Comparison of ENCODE assay signal across 9 cellular contexts in genomic region chr7:34748244-34749039, GRCh38.
DNase-seq lines count a peak whose midpoint lies in the region; ATAC-seq, FAIRE-seq and TF ChIP-seq lines count a peak whose summit lies in the region.
"Had no signal": no experiment of that assay in that cellular context is flagged by ENCODE, and none has a peak within 500 bp of the region (broad histone marks: within the 10 kb centered on the region; RNA-seq: fewer than 3 reads in every experiment).

No MANE protein-coding gene starts in this region.

- H3K27ac ChIP-seq in right cardiac atrium (ENCODE audit: low read length), result peak overlapping the region; percentile 75

- intact Hi-C loops in right cardiac atrium (cut with DNase I), result no loop called here

- H3K27me3 ChIP-seq in right cardiac atrium (ENCODE audit: control insufficient read depth, insufficient read depth), result no peaks in the 10 kb centered on the region

- DNase-seq in AG08395 (ENCODE audit: low spot score) (peak; percentile 83), SK-MEL-5 (ENCODE audit: low read depth, low spot score) (peak; percentile 30), right cardiac atrium (peak; percentile 53 to 83 (median 82)), urothelium cell line (ENCODE audit: low spot score) (peak; percentile 90), GM20000 (ENCODE audit: low spot score) (no peak), NOMO-1 (lab: John Stamatoyannopoulos, UW; ENCODE audit: unreplicated experiment in 2 of 2) (no peak)
- DNase-seq: activated B cell treated with CpG ODN at 0.5 μM for 24 hours had no signal

- no peak overlapping the region for H3K4me3 ChIP-seq in right cardiac atrium (ENCODE audit: low read length)

- in situ Hi-C loops in SK-MEL-5 (cut with HindIII; ENCODE audit: low pct_unique_long_range_greater_than_20kb, low sequenced_read_pairs), result no loop called here

- WGBS in right cardiac atrium, result 44% methylated on average over 7 of the region's 7 CpGs

- ATAC-seq in HG03432 (IDR thresholded peaks at IDR 0.05; ENCODE audit: unreplicated experiment), result peak; percentile 28
- ATAC-seq in right cardiac atrium, result peak; percentile 92 to 94
- no peak for ATAC-seq in GM21515 (IDR thresholded peaks at IDR 0.05; ENCODE audit: unreplicated experiment)

- FAIRE-seq in urothelium cell line (lab: Jason Lieb, UNC), result peak; percentile 96

- TF ChIP-seq CTCF in GM20000 (IDR thresholded peaks at IDR 0.05; ENCODE audit: extremely low read depth, missing control alignments), result no peak

- no peaks in the 10 kb centered on the region for H3K9me3 ChIP-seq in right cardiac atrium (ENCODE audit: control insufficient read depth, low read length)

- H3K4me1 ChIP-seq in right cardiac atrium (ENCODE audit: control insufficient read depth, insufficient read depth, low read length), result no peaks in the 10 kb centered on the region

Comparison
In these comparisons a context has a peak if more than half of its experiments do, and no peak if none do; other contexts are left out.
1. DNase-seq: peak in AG08395 (single experiment), SK-MEL-5 (single experiment), right cardiac atrium (3 of 3) and urothelium cell line (single experiment); none in GM20000 (single experiment) and NOMO-1 (0 of 2).